In the genomic region with DNA sequence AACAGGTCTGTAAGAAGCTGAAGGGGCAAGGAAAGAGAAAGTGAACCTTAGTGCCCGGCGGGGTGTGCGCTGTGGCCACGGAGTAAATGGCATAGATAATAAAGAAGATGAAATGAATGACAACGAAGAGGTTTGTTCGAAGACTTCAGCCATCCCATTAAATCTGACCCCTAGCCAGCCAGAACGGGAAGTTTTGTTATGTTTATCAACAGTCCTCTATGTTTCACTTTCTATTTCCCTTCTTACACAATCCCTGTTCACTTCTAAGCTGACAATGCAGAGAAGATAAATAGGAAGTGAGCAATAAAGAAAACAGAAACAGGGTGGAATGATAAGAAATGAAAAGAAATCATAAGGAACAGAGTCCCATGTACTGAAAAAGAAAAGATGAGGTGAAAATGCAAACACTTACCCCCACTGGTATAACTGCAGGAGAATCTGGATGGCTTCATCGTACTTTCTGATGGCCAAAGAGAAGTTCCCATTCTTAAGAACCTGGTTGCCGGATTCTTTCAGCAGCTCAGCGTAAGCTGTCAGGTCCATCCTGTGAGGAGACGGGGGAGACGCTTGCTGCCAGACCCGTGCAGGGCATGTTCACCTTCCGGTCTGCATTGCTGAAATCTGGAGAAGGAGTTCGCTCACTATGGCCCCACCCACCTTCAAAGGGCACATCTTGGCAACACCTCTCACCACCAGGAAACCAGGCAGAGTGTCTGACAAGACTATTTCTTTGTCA, we compare ENCODE assay signal across 9 cellular contexts. TPM values are rescaled to one million over a fixed set of nuclear protein-coding genes. Genes with fewer than 3 reads are reported as not detected.
DNase-seq lines count a peak whose midpoint lies in the region; ATAC-seq, FAIRE-seq and TF ChIP-seq lines count a peak whose summit lies in the region.
"Had no signal": no experiment of that assay in that cellular context is flagged by ENCODE, and none has a peak within 500 bp of the region (broad histone marks: within the 10 kb centered on the region; RNA-seq: fewer than 3 reads in every experiment).

No MANE protein-coding gene starts in this region.

- no peak for TF ChIP-seq CTCF in astrocyte (IDR thresholded peaks at IDR 0.05; ENCODE audit: insufficient read depth, low read depth, low read length)

- H3K4me3 ChIP-seq in astrocyte (ENCODE audit: insufficient read depth, low read depth, low read length), result peak overlapping the region; percentile 30
- H3K4me3 ChIP-seq: cardiac muscle cell had no signal

- H3K4me1 Mint-ChIP-seq in T-helper 2 cell treated with Interferon-gamma antibody and Interleukin-4, amounts not matched to agents 5 μg/mL and 100 μg/mL, for 36 hours (ENCODE audit: low read depth), result peaks cover 44% of the 10 kb centered on the region
- peaks cover 21% of the 10 kb centered on the region for H3K4me1 Mint-ChIP-seq in astrocyte (ENCODE audit: low read depth, unreplicated experiment)

- no peaks in the 10 kb centered on the region for H3K9me3 Mint-ChIP-seq in T-helper 2 cell treated with Interferon-gamma antibody and Interleukin-4, amounts not matched to agents 5 μg/mL and 100 μg/mL, for 36 hours
- H3K9me3 Mint-ChIP-seq in astrocyte (ENCODE audit: unreplicated experiment), result no peaks in the 10 kb centered on the region

- no peak overlapping the region for H3K27ac ChIP-seq in astrocyte (ENCODE audit: low read depth, low read length)
- H3K27ac ChIP-seq: cardiac muscle cell had no signal

- no peaks in the 10 kb centered on the region for H4K20me1 ChIP-seq in astrocyte (ENCODE audit: insufficient read depth, low read length)

- peaks cover 2% of the 10 kb centered on the region for H3K27me3 Mint-ChIP-seq in T-helper 2 cell treated with Interferon-gamma antibody and Interleukin-4, amounts not matched to agents 5 μg/mL and 100 μg/mL, for 36 hours (ENCODE audit: low read depth)
- no peaks in the 10 kb centered on the region for H3K27me3 Mint-ChIP-seq in astrocyte (ENCODE audit: low read depth, unreplicated experiment)

- no peaks in the 10 kb centered on the region for H3K36me3 ChIP-seq in astrocyte (ENCODE audit: insufficient read depth, low read length)
- H3K36me3 ChIP-seq: cardiac muscle cell had no signal

- FAIRE-seq in astrocyte (lab: Jason Lieb, UNC), result peak; percentile 26

- H3K4me3 Mint-ChIP-seq in T-helper 2 cell treated with Interferon-gamma antibody and Interleukin-4, amounts not matched to agents 5 μg/mL and 100 μg/mL, for 36 hours, result peak overlapping the region; percentile 86
- H3K4me3 Mint-ChIP-seq in astrocyte (ENCODE audit: unreplicated experiment), result no peak overlapping the region

- no peaks in the 10 kb centered on the region for H3K9me3 ChIP-seq in astrocyte (ENCODE audit: insufficient read depth, low read depth, low read length)

- peaks cover 15% of the 10 kb centered on the region for H3K4me1 ChIP-seq in astrocyte (ENCODE audit: insufficient read depth, low read length)

- H3K27ac Mint-ChIP-seq in T-helper 2 cell treated with Interferon-gamma antibody and Interleukin-4, amounts not matched to agents 5 μg/mL and 100 μg/mL, for 36 hours, result peak overlapping the region; percentile 87
- peak overlapping the region; percentile 50 for H3K27ac Mint-ChIP-seq in astrocyte (ENCODE audit: unreplicated experiment)

- no peaks in the 10 kb centered on the region for H3K27me3 ChIP-seq in astrocyte (ENCODE audit: insufficient read depth, low read length)
- H3K27me3 ChIP-seq: cardiac muscle cell had no signal

- peaks cover 9% of the 10 kb centered on the region for H3K36me3 Mint-ChIP-seq in T-helper 2 cell treated with Interferon-gamma antibody and Interleukin-4, amounts not matched to agents 5 μg/mL and 100 μg/mL, for 36 hours (ENCODE audit: low read depth)
- no peaks in the 10 kb centered on the region for H3K36me3 Mint-ChIP-seq in astrocyte (ENCODE audit: low read depth, unreplicated experiment)

- peak; percentile 67 for DNase-seq in GM03348 (ENCODE audit: low spot score)
- DNase-seq in T-helper 2 cell treated with Interferon-gamma antibody and Interleukin-4, amounts not matched to agents 5 μg/mL and 100 μg/mL, for 36 hours (ENCODE audit: low spot score), result peak; percentile 39
- peak; percentile 57 for DNase-seq in astrocyte (ENCODE audit: low read depth)
- peak; percentile 17 for DNase-seq in inferior parietal cortex (ENCODE audit: extremely low spot score)
- DNase-seq in stimulated activated CD4-positive, alpha-beta T cell treated with anti-CD3 and anti-CD28 coated beads, Interleukin-4, amount 100 ng/mL, for 24 hours, result peak; percentile 63
- DNase-seq in NCI-H1417 treated with DMSO at 0.1 percent for 48 hours (lab: John Stamatoyannopoulos, UW), result no peak
- DNase-seq in NCI-H2081 (lab: John Stamatoyannopoulos, UW), result no peak

- H3K79me2 ChIP-seq in astrocyte (ENCODE audit: insufficient read depth, low read length), result no peaks in the 10 kb centered on the region

- H3K4me2 ChIP-seq in astrocyte (ENCODE audit: low read length), result peak overlapping the region; percentile 76

- peak overlapping the region; percentile 37 for H3K9ac ChIP-seq in astrocyte (ENCODE audit: low read length)

- ATAC-seq in HG03342 (IDR thresholded peaks at IDR 0.05; ENCODE audit: unreplicated experiment), result peak; percentile 19

- peak overlapping the region; percentile 52 for H2AFZ ChIP-seq in astrocyte (ENCODE audit: low read depth, low read length)

RNA-seq across cellular contexts. Expression of a gene that starts 36.8 kb away (rescaled TPM):
- total RNA-seq in astrocyte, result 5.6 and 5.8 TPM in 2 replicates

Comparison
In these comparisons a context has a peak if more than half of its experiments do, and no peak if none do; other contexts are left out.
1. DNase-seq: peak in GM03348 (single experiment), T-helper 2 cell treated with Interferon-gamma antibody and Interleukin-4, amounts not matched to agents 5 μg/mL and 100 μg/mL, for 36 hours (single experiment), astrocyte (single experiment), inferior parietal cortex (single experiment) and stimulated activated CD4-positive, alpha-beta T cell treated with anti-CD3 and anti-CD28 coated beads, Interleukin-4, amount 100 ng/mL, for 24 hours (single experiment); none in NCI-H1417 treated with DMSO at 0.1 percent for 48 hours (single experiment) and NCI-H2081 (0 of 2).